Comparison of ENCODE assay signal across 22 cellular contexts in genomic region chr18:3706279-3707097, GRCh38.
A peak's percentile ranks its signal among the peaks of the same experiment; 100 is the strongest.
DNase-seq lines count a peak whose midpoint lies in the region; ATAC-seq and TF ChIP-seq lines count a peak whose summit lies in the region.
"Had no signal": no experiment of that assay in that cellular context is flagged by ENCODE, and none has a peak within 500 bp of the region (broad histone marks: within the 10 kb centered on the region; RNA-seq: fewer than 3 reads in every experiment).

No MANE protein-coding gene starts in this region.

- no peak for TF ChIP-seq CTCF in IMR-90 (conservative IDR thresholded peaks at IDR 0.05; ENCODE audit: low read depth, low read length)
- TF ChIP-seq CTCF in choroid plexus epithelial cell (conservative IDR thresholded peaks at IDR 0.05; ENCODE audit: low read depth, low read length), result no peak
- TF ChIP-seq CTCF in right lobe of liver (IDR thresholded peaks at IDR 0.05), result no peak

- H3K27me3 ChIP-seq in IMR-90 (ENCODE audit: control insufficient read depth, insufficient read depth, low read length) (no peaks in the 10 kb centered on the region; the same call in none of the 2 replicates), right lobe of liver (no peaks in the 10 kb centered on the region), H7 (ENCODE audit: control insufficient read depth, insufficient read depth, low read length) (no peaks in the 10 kb centered on the region)
- H3K27me3 ChIP-seq: gastroesophageal sphincter, testis had no signal

- CTCF ChIA-PET in IMR-90 (lab: Yijun Ruan, JAX), result interaction anchor here (0.6 to 1.0 kb wide), 2 partner anchors 292 to 383 kb away, joined by 3 to 8 read pairs; no protein-coding TSS in a partner anchor

- H3K18ac ChIP-seq in IMR-90 (ENCODE audit: low read depth, low read length), result peak overlapping the region; percentile 19; the same call in 1 of the 2 replicates

- H4K5ac ChIP-seq in IMR-90 (ENCODE audit: low read depth, low read length), result no peak overlapping the region

- ATAC-seq in IMR-90 (ENCODE audit: low read depth) (no peak), right lobe of liver (peak; percentile 17 to 49 (median 37)), HG03045 (IDR thresholded peaks at IDR 0.05; ENCODE audit: unreplicated experiment) (no peak)
- ATAC-seq: activated CD4-positive, CD25-positive, alpha-beta regulatory T cell treated with anti-CD3 and anti-CD28 coated beads, Interleukin-2, amount 50 U/mL, for 24 hours; activated CD8-positive, alpha-beta T cell treated with anti-CD3 and anti-CD28 coated beads for 36 hours; gastroesophageal sphincter; lower lobe of right lung; stimulated activated memory B cell treated with anti-CD40 and anti-IgM and Interleukin-4, amounts not matched to agents 10 μg/mL and 1 μg/mL and 100 μg/mL, for 72 hours had no signal

- H2AFZ ChIP-seq in IMR-90 (replicated peaks; ENCODE audit: low read length, poor library complexity), result no peak overlapping the region

- no peak overlapping the region; the same call in 1 of the 2 replicates for H4K91ac ChIP-seq in IMR-90 (ENCODE audit: insufficient read depth, low read depth, low read length)

- peak overlapping the region; percentile 51; the same call in 1 of the 2 replicates for H3K23ac ChIP-seq in IMR-90 (ENCODE audit: low read depth, low read length)

- H4K20me1 ChIP-seq in IMR-90 (ENCODE audit: insufficient read depth, low read length), result no peaks in the 10 kb centered on the region

- in situ Hi-C loops in IMR-90 (cut with MboI; ENCODE audit: low sequenced_read_pairs), result loop anchor here (10.0 kb wide), 1 partner anchor 298 kb away; no protein-coding TSS in a partner anchor

- POLR2A ChIA-PET in IMR-90 (lab: Charles Lee; ENCODE audit: unreplicated experiment), result no interaction called here

- H3K27ac ChIP-seq in IMR-90 (ENCODE audit: insufficient read depth, low read length), result peak overlapping the region; percentile 20; the same call in 1 of the 2 replicates
- no peak overlapping the region for H3K27ac ChIP-seq in right lobe of liver
- H3K27ac ChIP-seq: epithelial cell of prostate, gastroesophageal sphincter, lower lobe of right lung, neutrophil, testis had no signal

- H3K36me3 ChIP-seq in IMR-90 (ENCODE audit: control insufficient read depth, insufficient read depth, low read length) (no peaks in the 10 kb centered on the region), right lobe of liver (no peaks in the 10 kb centered on the region), H7 (replicated peaks; ENCODE audit: control insufficient read depth, insufficient read depth, low read length) (no peaks in the 10 kb centered on the region; the same call in 1 of the 2 replicates)
- H3K36me3 ChIP-seq: gastroesophageal sphincter, lower lobe of right lung, neutrophil had no signal

- H2AK9ac ChIP-seq in IMR-90 (replicated peaks; ENCODE audit: low read depth, low read length, poor library complexity), result no peak overlapping the region

- no peak overlapping the region for H3K14ac ChIP-seq in IMR-90 (replicated peaks; ENCODE audit: low read depth, low read length)

- intact Hi-C loops in IMR-90 (cut with micrococcal nuclease), result no loop called here
- intact Hi-C loops in right lobe of liver (cut with DNase I), result no loop called here

- no peak overlapping the region for H3K56ac ChIP-seq in IMR-90 (ENCODE audit: extremely low read depth, insufficient read depth, low read length)

- no peak for TF ChIP-seq RAD21 in IMR-90 (IDR thresholded peaks at IDR 0.05; ENCODE audit: low read length)

- H3K4ac ChIP-seq in IMR-90 (ENCODE audit: low read depth, low read length), result no peak overlapping the region

- H2BK15ac ChIP-seq in IMR-90 (ENCODE audit: low read depth, low read length), result no peak overlapping the region

- no peaks in the 10 kb centered on the region for H3K9me3 ChIP-seq in IMR-90 (ENCODE audit: control insufficient read depth, insufficient read depth, low read length)
- no peaks in the 10 kb centered on the region for H3K9me3 ChIP-seq in right lobe of liver
- H3K9me3 ChIP-seq: gastroesophageal sphincter, lower lobe of right lung, neutrophil, testis had no signal

- H4K8ac ChIP-seq in IMR-90 (ENCODE audit: low read depth in 2 of 2, low read length in 2 of 2), result no peak overlapping the region

- H3K4me1 ChIP-seq in IMR-90 (ENCODE audit: control insufficient read depth, insufficient read depth, low read length), result peaks cover 19% of the 10 kb centered on the region
- H3K4me1 ChIP-seq in right lobe of liver, result peaks cover 0 to 10% (median 0%) of the 10 kb centered on the region in 4 donors

- WGBS in IMR-90 (ENCODE audit: extremely low coverage in 2 of 2, insufficient read length in 1 of 2), 2 experiments, result 79% methylated on average over 3 of the region's 9 CpGs; no CpG with 5 or more reads in 1 of the 2 experiments
- 47% methylated on average over 9 of the region's 9 CpGs for WGBS in right lobe of liver (ENCODE audit: insufficient coverage, low coverage, low lambda C conversion rate, missing lambda C conversion rate)

- no peak for TF ChIP-seq POLR2A in IMR-90 (IDR thresholded peaks at IDR 0.05; ENCODE audit: low read depth, low read length)
- no peak for TF ChIP-seq POLR2A in right lobe of liver (IDR thresholded peaks at IDR 0.05)

- H3K9ac ChIP-seq in IMR-90 (ENCODE audit: low read depth, low read length), result no peak overlapping the region

- dilution Hi-C loops in IMR-90 (cut with HindIII; ENCODE audit: low sequenced_read_pairs, unreplicated experiment), result no loop called here

- DNase-seq in IMR-90 (peak; percentile 75), RPMI7951 (ENCODE audit: low read depth) (peak; percentile 16), choroid plexus epithelial cell (ENCODE audit: low read depth) (peak; percentile 25), right lobe of liver (no peak), activated gamma-delta T cell treated with Interleukin-2 at 50 U/mL for 16 hours (no peak), H7 (no peak)
- DNase-seq in effector CD4-positive, alpha-beta T cell, result no peak
- DNase-seq: activated CD8-positive, alpha-beta T cell treated with anti-CD3 and anti-CD28 coated beads for 36 hours; activated gamma-delta T cell; amniotic stem cell; lower lobe of right lung; NCI-H1092 treated with DMSO at 0.1 percent for 48 hours; NCI-H2081 treated with DMSO at 0.1 percent for 48 hours; NCI-H446; testis had no signal

- BruUV-seq in IMR-90 (replicated peaks; lab: Mats Ljungman, UMichigan), result no TSS peak

- H3K4me3 ChIP-seq in IMR-90 (ENCODE audit: insufficient read depth, low read depth, low read length), result no peak overlapping the region
- no peak overlapping the region for H3K4me3 ChIP-seq in choroid plexus epithelial cell (ENCODE audit: low read depth, low read length)
- no peak overlapping the region for H3K4me3 ChIP-seq in right lobe of liver
- H3K4me3 ChIP-seq in H7 (ENCODE audit: insufficient read depth, low read depth, low read length), result no peak overlapping the region
- H3K4me3 ChIP-seq: gastroesophageal sphincter, lower lobe of right lung, smooth muscle cell, testis had no signal

- peak overlapping the region; percentile 60; the same call in 1 of the 2 replicates for H2AK5ac ChIP-seq in IMR-90 (ENCODE audit: low read depth, low read length)

- H2BK5ac ChIP-seq in IMR-90 (ENCODE audit: low read depth, low read length, poor library complexity, severe bottlenecking), result no peak overlapping the region

- no peaks in the 10 kb centered on the region; the same call in 1 of the 2 replicates for H3K9me1 ChIP-seq in IMR-90 (ENCODE audit: insufficient read depth, low read length)

- 0 out of 2 replicates have a peak overlapping the region, but pooled peaks have one; percentile 17 for H2BK120ac ChIP-seq in IMR-90 (ENCODE audit: low read depth, low read length)

- H2BK20ac ChIP-seq in IMR-90 (ENCODE audit: low read depth, low read length), result peak overlapping the region; percentile 19

- no peaks in the 10 kb centered on the region for H3K79me1 ChIP-seq in IMR-90 (ENCODE audit: low read depth in 1 of 2, low read length in 2 of 2)

- no peak overlapping the region for H3K4me2 ChIP-seq in IMR-90 (ENCODE audit: low read depth, low read length)
- H3K4me2 ChIP-seq: smooth muscle cell had no signal

TF ChIP-seq in IMR-90, 13 proteins besides CTCF, POLR2A, EP300 and RAD21:
- TF ChIP-seq CEBPB (IDR thresholded peaks at IDR 0.05; ENCODE audit: low read depth, low read length), result peak; percentile 72
- no peak for TF ChIP-seq USF2 (IDR thresholded peaks at IDR 0.05; ENCODE audit: low read depth, low read length)

Comparison
In these comparisons a context has a peak if more than half of its experiments do, and no peak if none do; other contexts are left out.
1. ATAC-seq: peak in right lobe of liver (4 of 4); none in IMR-90 (single experiment) and HG03045 (single experiment).
2. DNase-seq: peak in IMR-90 (single experiment), RPMI7951 (single experiment) and choroid plexus epithelial cell (single experiment); none in right lobe of liver (0 of 3), activated gamma-delta T cell treated with Interleukin-2 at 50 U/mL for 16 hours (single experiment), effector CD4-positive, alpha-beta T cell (single experiment) and H7 (single experiment).